Comparison of ENCODE assay signal across 1 cellular context in the genomic region with DNA sequence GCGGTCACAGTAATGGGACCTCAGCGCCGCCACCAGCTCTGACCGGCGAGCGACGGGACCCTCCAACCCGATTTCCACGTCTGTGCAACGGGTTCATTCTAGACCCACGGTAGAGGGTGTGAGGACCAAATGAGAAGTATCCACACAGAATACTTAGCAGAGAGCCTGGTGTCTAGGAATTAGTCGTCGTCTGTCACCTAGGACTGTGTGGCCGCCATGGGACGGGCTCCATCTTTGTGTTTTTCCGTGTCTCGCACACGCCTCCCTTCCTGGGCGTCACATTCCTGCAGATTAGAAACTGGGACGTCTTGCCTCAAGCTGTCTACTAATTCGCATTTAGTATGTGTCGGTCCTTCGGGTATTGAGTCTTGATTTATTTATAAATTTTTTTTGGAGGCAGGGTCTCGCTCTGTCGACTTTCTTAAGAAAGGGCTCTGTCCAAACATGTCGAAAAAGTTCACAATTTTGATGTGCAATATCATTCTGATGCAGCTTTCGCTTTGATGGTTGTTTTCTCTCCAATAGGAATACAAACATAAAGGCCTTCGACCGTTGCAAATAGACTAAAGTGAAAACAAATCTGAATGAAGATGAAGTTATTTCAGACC.
TF ChIP-seq lines count a peak whose summit lies in the region.

No MANE protein-coding gene starts in this region.

TF ChIP-seq in GM12878, 131 proteins besides CTCF, POLR2A, EP300 and RAD21:
- 0 out of 4 replicates have a peak, but pooled peaks of 1 of the 2 experiments have one; percentile 9 for TF ChIP-seq IKZF2 (IDR thresholded peaks at IDR 0.05)
- TF ChIP-seq IRF4 (IDR thresholded peaks at IDR 0.05; ENCODE audit: low read depth, low read length): 0 out of 2 replicates have a peak, but pooled peaks have one; percentile 7
- peak; percentile 37; the same call in 1 of the 2 replicates for TF ChIP-seq TAF1 (IDR thresholded peaks at IDR 0.05; ENCODE audit: borderline replicate concordance, low read depth, low read length)
- TF ChIP-seq HDAC2 (IDR thresholded peaks at IDR 0.05): peak; percentile 72; the same call in 1 of the 2 replicates
- no peak; the same call in 1 of the 2 replicates for TF ChIP-seq ZNF207 (IDR thresholded peaks at IDR 0.05; ENCODE audit: borderline replicate concordance)
- TF ChIP-seq POLR2AphosphoS5 (IDR thresholded peaks at IDR 0.05; ENCODE audit: low read length): peak; percentile 32; the same call in 1 of the 2 replicates
- TF ChIP-seq YY1 (IDR thresholded peaks at IDR 0.05; ENCODE audit: low read depth, low read length): peak; percentile 92
- TF ChIP-seq PAX8 (IDR thresholded peaks at IDR 0.05): 0 out of 2 replicates have a peak, but pooled peaks have one; percentile 48
- TF ChIP-seq CUX1 (IDR thresholded peaks at IDR 0.05; ENCODE audit: insufficient replicate concordance, low read depth, low read length): peak; percentile 49
- TF ChIP-seq MLLT1 (IDR thresholded peaks at IDR 0.05): peak; percentile 3; the same call in 1 of the 2 replicates
- TF ChIP-seq MEF2A (IDR thresholded peaks at IDR 0.05; ENCODE audit: insufficient read depth, low read depth, low read length): no peak
- TF ChIP-seq RCOR1 (conservative IDR thresholded peaks at IDR 0.05; ENCODE audit: low read depth, low read length): no peak
